18 cellular contexts compared by ENCODE assay signal in the genomic region with DNA sequence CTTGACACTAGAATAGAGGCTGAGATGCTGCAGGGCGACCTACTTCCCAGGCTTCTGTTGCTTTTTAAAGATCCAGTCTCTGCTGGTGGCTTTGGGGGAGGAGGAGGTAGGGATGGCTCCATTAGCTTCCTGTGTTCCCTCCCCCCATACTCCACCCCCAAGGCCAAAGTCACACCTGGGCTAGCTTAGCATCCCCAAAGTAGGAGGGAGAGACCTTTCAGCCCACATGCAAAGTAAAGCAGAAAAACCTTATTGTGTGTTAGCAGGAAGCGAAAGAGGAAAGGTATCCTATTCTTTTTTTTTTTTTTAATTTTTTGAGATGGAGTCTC. TPM values are rescaled to one million over a fixed set of nuclear protein-coding genes. Genes with fewer than 3 reads are reported as not detected.
"Had no signal": no experiment of that assay in that cellular context is flagged by ENCODE, and none has a peak within 500 bp of the region (broad histone marks: within the 10 kb centered on the region; RNA-seq: fewer than 3 reads in every experiment).

No MANE protein-coding gene starts in this region.

- H3K27ac Mint-ChIP-seq: neural progenitor cell had no signal

- DNase-seq: activated CD4-positive, alpha-beta T cell treated with anti-CD3 and anti-CD28 coated beads for 48 hours; activated effector memory CD4-positive, alpha-beta T cell treated with anti-CD3 and anti-CD28 coated beads, Interleukin-2, amount 50 U/mL, for 16 hours; effector CD4-positive, alpha-beta T cell; left ventricle myocardium superior; ovary; stimulated activated CD4-positive, alpha-beta T cell treated with anti-CD3 and anti-CD28 coated beads, Interleukin-12 subunit alpha, Interleukin-12 subunit beta, amount 100 ng/mL, for 4 hours; stimulated activated naive CD8-positive, alpha-beta T cell treated with anti-CD3 and anti-CD28 coated beads, Interleukin-15, Interleukin-2, amounts not matched to agents 100 U/mL and 50 U/mL, for 24 hours; T1000; upper lobe of left lung had no signal

- H3K4me1 ChIP-seq: neural progenitor cell had no signal

- H3K9me3 Mint-ChIP-seq: neural progenitor cell had no signal

- H3K27ac ChIP-seq: ascending aorta, gastroesophageal sphincter, hepatocyte, neural progenitor cell, ovary, suprapubic skin, upper lobe of left lung, VCaP had no signal

- H3K36me3 ChIP-seq: neural progenitor cell, ovary had no signal

- H3K27me3 Mint-ChIP-seq: activated naive CD8-positive, alpha-beta T cell had no signal

- H3K9ac ChIP-seq: neural progenitor cell had no signal

- H3K4me3 ChIP-seq: ascending aorta, gastroesophageal sphincter, hepatocyte, neural progenitor cell, ovary, suprapubic skin, upper lobe of left lung had no signal

- H3K9me3 ChIP-seq: ascending aorta, gastroesophageal sphincter, ovary, suprapubic skin, upper lobe of left lung had no signal

- H3K27me3 ChIP-seq: ascending aorta, gastroesophageal sphincter, hepatocyte, neural progenitor cell, ovary, suprapubic skin, upper lobe of left lung had no signal

RNA-seq across cellular contexts. Expression of a gene that starts 24.6 kb away (rescaled TPM):
- total RNA-seq: activated CD8-positive, alpha-beta memory T cell treated with anti-CD3 and anti-CD28 coated beads for 36 hours; ascending aorta; gastroesophageal sphincter; hepatocyte; kidney epithelial cell; left ventricle myocardium superior; ovary had no signal
- polyA plus RNA-seq: hepatocyte, ovary had no signal
